2 cellular contexts compared by ENCODE assay signal in the genomic region with DNA sequence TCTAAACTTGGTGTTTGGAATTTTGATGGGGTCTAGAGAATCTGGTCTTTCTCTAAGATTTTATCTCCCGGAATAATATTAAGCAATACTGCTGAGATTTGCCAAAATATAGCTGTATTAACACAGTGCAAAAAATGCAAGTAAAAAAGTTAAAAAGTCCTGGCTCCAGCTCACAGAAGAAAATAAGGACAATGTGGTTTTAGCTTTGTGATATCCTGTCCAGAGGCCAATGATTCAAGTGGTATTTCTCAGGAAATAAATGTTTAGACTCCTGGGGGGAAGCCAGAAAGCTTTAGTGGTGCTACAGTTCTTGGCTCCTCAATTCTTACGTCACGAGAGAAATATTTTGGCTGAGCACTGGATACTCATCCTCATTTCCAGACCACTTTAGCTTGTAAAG.
TF ChIP-seq lines count a peak whose summit lies in the region.

No MANE protein-coding gene starts in this region.

TF ChIP-seq in IMR-90, 13 proteins besides CTCF, POLR2A, EP300 and RAD21:
- no peak for TF ChIP-seq BHLHE40 (IDR thresholded peaks at IDR 0.05; ENCODE audit: low read depth, low read length)
- TF ChIP-seq MAZ (IDR thresholded peaks at IDR 0.05; ENCODE audit: borderline replicate concordance, low read depth, low read length): no peak
- TF ChIP-seq RFX5 (IDR thresholded peaks at IDR 0.05; ENCODE audit: low read depth, low read length): no peak
- no peak for TF ChIP-seq NFE2L2 (IDR thresholded peaks at IDR 0.05; ENCODE audit: low read depth, low read length)
- no peak for TF ChIP-seq CHD1 (IDR thresholded peaks at IDR 0.05; ENCODE audit: low read depth, low read length)
- TF ChIP-seq SMC3 (IDR thresholded peaks at IDR 0.05; ENCODE audit: low read depth, low read length): no peak
- TF ChIP-seq, protein P1, sequence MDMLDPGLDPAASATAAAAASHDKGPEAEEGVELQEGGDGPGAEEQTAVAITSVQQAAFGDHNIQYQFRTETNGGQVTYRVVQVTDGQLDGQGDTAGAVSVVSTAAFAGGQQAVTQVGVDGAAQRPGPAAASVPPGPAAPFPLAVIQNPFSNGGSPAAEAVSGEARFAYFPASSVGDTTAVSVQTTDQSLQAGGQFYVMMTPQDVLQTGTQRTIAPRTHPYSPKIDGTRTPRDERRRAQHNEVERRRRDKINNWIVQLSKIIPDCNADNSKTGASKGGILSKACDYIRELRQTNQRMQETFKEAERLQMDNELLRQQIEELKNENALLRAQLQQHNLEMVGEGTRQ (IDR thresholded peaks at IDR 0.05; ENCODE audit: low read depth, low read length): no peak
- no peak for TF ChIP-seq MAFK (IDR thresholded peaks at IDR 0.05; ENCODE audit: low read depth, low read length)
- no peak for TF ChIP-seq RCOR1 (IDR thresholded peaks at IDR 0.05; ENCODE audit: insufficient replicate concordance, low read length)
- TF ChIP-seq, protein P2, sequence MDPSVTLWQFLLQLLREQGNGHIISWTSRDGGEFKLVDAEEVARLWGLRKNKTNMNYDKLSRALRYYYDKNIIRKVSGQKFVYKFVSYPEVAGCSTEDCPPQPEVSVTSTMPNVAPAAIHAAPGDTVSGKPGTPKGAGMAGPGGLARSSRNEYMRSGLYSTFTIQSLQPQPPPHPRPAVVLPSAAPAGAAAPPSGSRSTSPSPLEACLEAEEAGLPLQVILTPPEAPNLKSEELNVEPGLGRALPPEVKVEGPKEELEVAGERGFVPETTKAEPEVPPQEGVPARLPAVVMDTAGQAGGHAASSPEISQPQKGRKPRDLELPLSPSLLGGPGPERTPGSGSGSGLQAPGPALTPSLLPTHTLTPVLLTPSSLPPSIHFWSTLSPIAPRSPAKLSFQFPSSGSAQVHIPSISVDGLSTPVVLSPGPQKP (IDR thresholded peaks at IDR 0.05; ENCODE audit: borderline replicate concordance, low read depth, low read length): no peak
- no peak for TF ChIP-seq CEBPB (IDR thresholded peaks at IDR 0.05; ENCODE audit: low read depth, low read length)
- no peak for TF ChIP-seq MXI1 (IDR thresholded peaks at IDR 0.05; ENCODE audit: borderline replicate concordance, low read depth, low read length)
- no peak for TF ChIP-seq FOS (IDR thresholded peaks at IDR 0.05; ENCODE audit: low read depth, low read length)

TF ChIP-seq in endothelial cell of umbilical vein, 7 proteins besides CTCF, POLR2A, EP300 and RAD21:
- TF ChIP-seq EZH2 (IDR thresholded peaks at IDR 0.05; ENCODE audit: borderline replicate concordance, low read depth, low read length, severe bottlenecking) (no peak), JUN (IDR thresholded peaks at IDR 0.05; ENCODE audit: borderline replicate concordance, insufficient read depth, insufficient read length, low read depth) (no peak), POLR2AphosphoS5 (IDR thresholded peaks at IDR 0.05; ENCODE audit: insufficient read depth, low read depth, low read length) (no peak), GATA2 (IDR thresholded peaks at IDR 0.05; ENCODE audit: insufficient read depth, insufficient read length, low read depth, low read length) (no peak), FOS (IDR thresholded peaks at IDR 0.05; ENCODE audit: borderline replicate concordance, insufficient read depth, low read length) (no peak), MYC (IDR thresholded peaks at IDR 0.05; ENCODE audit: low read depth, low read length) (no peak)
- TF ChIP-seq, protein P3, sequence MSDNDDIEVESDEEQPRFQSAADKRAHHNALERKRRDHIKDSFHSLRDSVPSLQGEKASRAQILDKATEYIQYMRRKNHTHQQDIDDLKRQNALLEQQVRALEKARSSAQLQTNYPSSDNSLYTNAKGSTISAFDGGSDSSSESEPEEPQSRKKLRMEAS (IDR thresholded peaks at IDR 0.05; ENCODE audit: insufficient read depth, insufficient read length): no peak
